In the genomic region with DNA sequence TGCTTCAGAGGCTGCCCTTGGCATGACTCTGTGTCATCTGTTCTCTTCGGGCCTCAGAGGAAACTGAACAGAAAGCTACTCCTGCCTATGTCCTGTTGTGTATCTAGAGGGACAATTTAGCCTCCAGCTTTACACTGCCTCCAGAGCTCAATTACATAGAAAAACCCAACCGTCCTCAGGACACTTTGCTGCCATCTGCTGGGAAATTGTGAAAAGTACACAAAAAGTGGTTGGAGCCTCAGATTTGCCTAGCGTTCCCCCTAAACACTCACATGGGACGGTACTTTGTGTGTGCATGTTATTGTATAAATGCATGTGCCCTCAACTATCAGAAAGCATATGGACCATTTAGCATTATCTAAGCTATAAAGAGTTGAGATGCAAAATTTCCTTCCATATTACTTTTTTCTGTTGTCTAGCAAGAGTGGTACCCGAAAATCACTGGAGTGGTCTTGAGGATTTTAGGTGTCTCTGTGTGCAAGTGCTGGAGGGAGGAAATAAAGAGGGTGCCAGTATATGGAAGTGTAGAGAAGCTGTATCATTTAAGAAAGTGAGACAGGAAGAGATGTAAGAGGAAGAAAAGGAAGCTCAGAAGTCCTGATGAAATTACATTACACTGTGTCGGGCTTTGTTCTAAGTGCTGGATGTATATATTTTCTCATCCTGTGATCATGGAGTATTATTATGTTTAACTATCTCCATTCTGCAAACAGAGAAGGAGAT, we compare ENCODE assay signal across 1 cellular context.
TF ChIP-seq lines count a peak whose summit lies in the region.

No MANE protein-coding gene starts in this region.

TF ChIP-seq in HEK293, 187 proteins besides CTCF, POLR2A, EP300 and RAD21 (continued from another document):
- TF ChIP-seq ZNF350 (tag by site-specific recombination; IDR thresholded peaks at IDR 0.05) = no peak
- TF ChIP-seq, protein P1, sequence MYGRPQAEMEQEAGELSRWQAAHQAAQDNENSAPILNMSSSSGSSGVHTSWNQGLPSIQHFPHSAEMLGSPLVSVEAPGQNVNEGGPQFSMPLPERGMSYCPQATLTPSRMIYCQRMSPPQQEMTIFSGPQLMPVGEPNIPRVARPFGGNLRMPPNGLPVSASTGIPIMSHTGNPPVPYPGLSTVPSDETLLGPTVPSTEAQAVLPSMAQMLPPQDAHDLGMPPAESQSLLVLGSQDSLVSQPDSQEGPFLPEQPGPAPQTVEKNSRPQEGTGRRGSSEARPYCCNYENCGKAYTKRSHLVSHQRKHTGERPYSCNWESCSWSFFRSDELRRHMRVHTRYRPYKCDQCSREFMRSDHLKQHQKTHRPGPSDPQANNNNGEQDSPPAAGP (tag by site-specific recombination; IDR thresholded peaks at IDR 0.05) = no peak
- no peak for TF ChIP-seq ZNF211 (tag by site-specific recombination; IDR thresholded peaks at IDR 0.05; ENCODE audit: low read depth)
TF ChIP-seq in HEK293: peak in this region for 0.
